30 cellular contexts compared by ENCODE assay signal in genomic region chr5:42400474-42400873, GRCh38. TPM values are rescaled to one million over a fixed set of nuclear protein-coding genes. Genes with fewer than 3 reads are reported as not detected.
"Had no signal": no experiment of that assay in that cellular context is flagged by ENCODE, and none has a peak within 500 bp of the region (broad histone marks: within the 10 kb centered on the region; RNA-seq: fewer than 3 reads in every experiment).

No MANE protein-coding gene starts in this region.

- H3K4me3 ChIP-seq: ascending aorta, cardiac muscle cell had no signal

- ATAC-seq: activated CD8-positive, alpha-beta memory T cell treated with anti-CD3 and anti-CD28 coated beads, Interleukin-2, amount 10 ng/mL, durations not matched to agents 7 days and 5 days; activated CD8-positive, alpha-beta T cell treated with anti-CD3 and anti-CD28 coated beads, Interleukin-2, amount 10 ng/mL, durations not matched to agents 7 days and 5 days; activated naive CD8-positive, alpha-beta T cell treated with anti-CD3 and anti-CD28 coated beads, Interleukin-2, amount 50 U/mL, for 24 hours had no signal

- H3K27me3 ChIP-seq: ascending aorta, cardiac muscle cell had no signal

- H3K27ac ChIP-seq: ascending aorta, cardiac muscle cell, VCaP had no signal

- H3K9me3 ChIP-seq: ascending aorta had no signal

- H3K4me1 ChIP-seq: ascending aorta had no signal

- DNase-seq: activated B cell treated with CpG ODN at 0.5 μM for 24 hours; activated CD4-positive, alpha-beta memory T cell treated with anti-CD3 and anti-CD28 coated beads, Interleukin-2, amount 10 ng/mL, durations not matched to agents 7 days and 5 days; activated CD4-positive, alpha-beta T cell treated with anti-CD3 and anti-CD28 coated beads for 48 hours; activated CD4-positive, alpha-beta T cell treated with anti-CD3 and anti-CD28 coated beads, Interleukin-2, amount 10 ng/mL, durations not matched to agents 7 days and 5 days; activated CD4-positive, alpha-beta T cell treated with anti-CD3 and anti-CD28 coated beads, Interleukin-2, amount 50 U/mL, for 48 hours; activated CD4-positive, CD25-positive, alpha-beta regulatory T cell treated with anti-CD3 and anti-CD28 coated beads, Interleukin-2, amount 50 U/mL, for 72 hours; activated CD8-positive, alpha-beta memory T cell treated with anti-CD3 and anti-CD28 coated beads for 24 hours; activated CD8-positive, alpha-beta memory T cell treated with anti-CD3 and anti-CD28 coated beads, Interleukin-2, amount 10 ng/mL, durations not matched to agents 7 days and 5 days; activated CD8-positive, alpha-beta memory T cell treated with anti-CD3 and anti-CD28 coated beads, Interleukin-2, amount 50 U/mL, for 48 hours; activated CD8-positive, alpha-beta T cell treated with anti-CD3 and anti-CD28 coated beads, Interleukin-2, amount 10 ng/mL, durations not matched to agents 7 days and 5 days; activated effector memory CD4-positive, alpha-beta T cell treated with Interleukin-2 at 50 U/mL for 16 hours; activated gamma-delta T cell; activated naive CD4-positive, alpha-beta T cell treated with anti-CD3 and anti-CD28 coated beads, Interleukin-2, amount 10 ng/mL, durations not matched to agents 7 days and 5 days; activated naive CD4-positive, alpha-beta T cell treated with Interleukin-2 at 50 U/mL for 16 hours; activated naive CD8-positive, alpha-beta T cell treated with anti-CD3 and anti-CD28 coated beads, Interleukin-2, amount 10 ng/mL, durations not matched to agents 7 days and 5 days; activated naive CD8-positive, alpha-beta T cell treated with anti-CD3 and anti-CD28 coated beads, Interleukin-2, amount 50 U/mL, for 24 hours; activated T-cell treated with anti-CD3 and anti-CD28 coated beads, Interleukin-2, amount 50 U/mL, for 24 hours; activated T-cell treated with anti-CD3 and anti-CD28 coated beads, Interleukin-2, amount 50 U/mL, for 48 hours; amygdala; anterior cingulate cortex; caudate nucleus; cerebellar nuclear complex; T-helper 2 cell; T-helper 9 cell had no signal

- FAIRE-seq: bronchial epithelial cell, TTC549 had no signal

- H3K36me3 ChIP-seq: ascending aorta, cardiac muscle cell had no signal

RNA-seq across cellular contexts. Expression of gene GHR, which starts 22.8 kb away (rescaled TPM):
- total RNA-seq: activated B cell treated with CpG ODN at 0.5 μM for 24 hours; activated CD4-positive, alpha-beta memory T cell treated with anti-CD3 and anti-CD28 coated beads, Interleukin-2, amount 10 ng/mL, durations not matched to agents 7 days and 5 days; activated CD4-positive, alpha-beta T cell treated with anti-CD3 and anti-CD28 coated beads, Interleukin-2, amount 10 ng/mL, durations not matched to agents 7 days and 5 days; activated CD8-positive, alpha-beta memory T cell treated with anti-CD3 and anti-CD28 coated beads, Interleukin-2, amount 10 ng/mL, durations not matched to agents 7 days and 5 days; activated CD8-positive, alpha-beta T cell treated with anti-CD3 and anti-CD28 coated beads, Interleukin-2, amount 10 ng/mL, durations not matched to agents 7 days and 5 days; activated naive CD8-positive, alpha-beta T cell treated with anti-CD3 and anti-CD28 coated beads, Interleukin-2, amount 10 ng/mL, durations not matched to agents 7 days and 5 days; activated T-helper 2 cell treated with anti-CD3 and anti-CD28 coated beads, Interferon-gamma antibody, Interleukin-2, Interleukin-4, amounts not matched to agents 10 μg/mL and 5 μg/mL and 100 μg/mL, durations not matched to agents 14 hours and 24 hours and 36 hours had no signal
